Comparison of ENCODE assay signal across 2 cellular contexts in genomic region chr10:123395234-123395633, GRCh38.
A peak's percentile ranks its signal among the peaks of the same experiment; 100 is the strongest.
TF ChIP-seq lines count a peak whose summit lies in the region.

No MANE protein-coding gene starts in this region.

TF ChIP-seq in GM12878, 131 proteins besides CTCF, POLR2A, EP300 and RAD21:
- TF ChIP-seq, protein P1, sequence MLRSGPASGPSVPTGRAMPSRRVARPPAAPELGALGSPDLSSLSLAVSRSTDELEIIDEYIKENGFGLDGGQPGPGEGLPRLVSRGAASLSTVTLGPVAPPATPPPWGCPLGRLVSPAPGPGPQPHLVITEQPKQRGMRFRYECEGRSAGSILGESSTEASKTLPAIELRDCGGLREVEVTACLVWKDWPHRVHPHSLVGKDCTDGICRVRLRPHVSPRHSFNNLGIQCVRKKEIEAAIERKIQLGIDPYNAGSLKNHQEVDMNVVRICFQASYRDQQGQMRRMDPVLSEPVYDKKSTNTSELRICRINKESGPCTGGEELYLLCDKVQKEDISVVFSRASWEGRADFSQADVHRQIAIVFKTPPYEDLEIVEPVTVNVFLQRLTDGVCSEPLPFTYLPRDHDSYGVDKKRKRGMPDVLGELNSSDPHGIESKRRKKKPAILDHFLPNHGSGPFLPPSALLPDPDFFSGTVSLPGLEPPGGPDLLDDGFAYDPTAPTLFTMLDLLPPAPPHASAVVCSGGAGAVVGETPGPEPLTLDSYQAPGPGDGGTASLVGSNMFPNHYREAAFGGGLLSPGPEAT (IDR thresholded peaks at IDR 0.05; ENCODE audit: low read depth) = 0 out of 2 replicates have a peak, but pooled peaks have one; percentile 20
- peak; percentile 20; the same call in 1 of the 2 replicates for TF ChIP-seq YY1 (IDR thresholded peaks at IDR 0.05; ENCODE audit: low read depth, low read length)
- TF ChIP-seq, protein P2, sequence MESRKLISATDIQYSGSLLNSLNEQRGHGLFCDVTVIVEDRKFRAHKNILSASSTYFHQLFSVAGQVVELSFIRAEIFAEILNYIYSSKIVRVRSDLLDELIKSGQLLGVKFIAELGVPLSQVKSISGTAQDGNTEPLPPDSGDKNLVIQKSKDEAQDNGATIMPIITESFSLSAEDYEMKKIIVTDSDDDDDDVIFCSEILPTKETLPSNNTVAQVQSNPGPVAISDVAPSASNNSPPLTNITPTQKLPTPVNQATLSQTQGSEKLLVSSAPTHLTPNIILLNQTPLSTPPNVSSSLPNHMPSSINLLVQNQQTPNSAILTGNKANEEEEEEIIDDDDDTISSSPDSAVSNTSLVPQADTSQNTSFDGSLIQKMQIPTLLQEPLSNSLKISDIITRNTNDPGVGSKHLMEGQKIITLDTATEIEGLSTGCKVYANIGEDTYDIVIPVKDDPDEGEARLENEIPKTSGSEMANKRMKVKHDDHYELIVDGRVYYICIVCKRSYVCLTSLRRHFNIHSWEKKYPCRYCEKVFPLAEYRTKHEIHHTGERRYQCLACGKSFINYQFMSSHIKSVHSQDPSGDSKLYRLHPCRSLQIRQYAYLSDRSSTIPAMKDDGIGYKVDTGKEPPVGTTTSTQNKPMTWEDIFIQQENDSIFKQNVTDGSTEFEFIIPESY (IDR thresholded peaks at IDR 0.05) = peak; percentile 94

TF ChIP-seq in K562, 482 proteins besides CTCF, POLR2A, EP300 and RAD21:
- peak; percentile 66; the same call in 1 of the 2 replicates for TF ChIP-seq ZNF431 (CRISPR knock-in tag; IDR thresholded peaks at IDR 0.05)
